1 cellular context compared by ENCODE assay signal in the genomic region with DNA sequence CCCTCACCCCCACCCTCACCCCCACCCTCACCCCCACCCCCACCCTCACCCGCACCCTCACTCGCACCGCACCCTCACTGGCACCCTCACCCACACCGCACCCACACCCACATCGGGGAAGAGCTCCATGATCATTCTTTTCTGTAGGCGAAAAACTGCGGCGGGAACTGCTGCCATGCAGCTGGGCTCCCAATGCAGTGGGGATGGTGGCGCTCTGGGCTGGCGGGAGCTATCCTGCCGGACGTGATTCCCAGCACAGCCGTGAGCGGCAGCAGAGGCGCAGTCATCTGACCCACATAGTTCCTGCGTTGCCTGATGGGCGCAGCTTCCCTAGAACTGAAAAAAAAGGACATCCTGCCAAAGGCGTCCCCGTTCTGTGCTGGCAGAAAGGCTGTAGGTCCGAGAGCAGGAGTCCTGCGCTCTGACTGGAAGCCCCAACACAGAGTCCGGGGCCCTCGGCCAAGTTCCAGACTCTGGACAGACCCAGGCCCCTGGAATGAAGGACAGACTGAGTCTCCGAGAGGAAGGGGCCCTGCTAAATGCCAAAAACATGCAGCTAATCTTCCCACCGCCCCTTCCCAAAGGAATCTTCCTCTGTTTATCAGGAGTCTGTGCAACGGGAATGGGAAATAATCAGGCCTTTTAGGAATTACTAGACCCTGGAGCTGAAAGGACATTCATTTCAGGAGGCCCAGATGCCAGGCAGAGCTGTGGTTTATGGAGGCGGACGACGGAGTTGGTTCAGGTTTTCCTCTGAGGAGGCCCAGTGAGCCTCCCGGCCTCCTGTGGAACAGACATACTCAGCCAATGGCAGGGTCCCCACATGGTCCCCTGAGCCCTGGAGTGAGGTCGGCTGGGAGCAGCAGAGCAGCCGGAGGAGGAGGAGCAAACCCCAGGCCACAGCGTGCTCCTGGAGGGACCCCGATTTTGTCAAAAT.
TF ChIP-seq lines count a peak whose summit lies in the region.

No MANE protein-coding gene starts in this region.

TF ChIP-seq in HepG2, 621 proteins besides CTCF, POLR2A, EP300 and RAD21 (continued from another document and continues in another):
- TF ChIP-seq, protein P1, sequence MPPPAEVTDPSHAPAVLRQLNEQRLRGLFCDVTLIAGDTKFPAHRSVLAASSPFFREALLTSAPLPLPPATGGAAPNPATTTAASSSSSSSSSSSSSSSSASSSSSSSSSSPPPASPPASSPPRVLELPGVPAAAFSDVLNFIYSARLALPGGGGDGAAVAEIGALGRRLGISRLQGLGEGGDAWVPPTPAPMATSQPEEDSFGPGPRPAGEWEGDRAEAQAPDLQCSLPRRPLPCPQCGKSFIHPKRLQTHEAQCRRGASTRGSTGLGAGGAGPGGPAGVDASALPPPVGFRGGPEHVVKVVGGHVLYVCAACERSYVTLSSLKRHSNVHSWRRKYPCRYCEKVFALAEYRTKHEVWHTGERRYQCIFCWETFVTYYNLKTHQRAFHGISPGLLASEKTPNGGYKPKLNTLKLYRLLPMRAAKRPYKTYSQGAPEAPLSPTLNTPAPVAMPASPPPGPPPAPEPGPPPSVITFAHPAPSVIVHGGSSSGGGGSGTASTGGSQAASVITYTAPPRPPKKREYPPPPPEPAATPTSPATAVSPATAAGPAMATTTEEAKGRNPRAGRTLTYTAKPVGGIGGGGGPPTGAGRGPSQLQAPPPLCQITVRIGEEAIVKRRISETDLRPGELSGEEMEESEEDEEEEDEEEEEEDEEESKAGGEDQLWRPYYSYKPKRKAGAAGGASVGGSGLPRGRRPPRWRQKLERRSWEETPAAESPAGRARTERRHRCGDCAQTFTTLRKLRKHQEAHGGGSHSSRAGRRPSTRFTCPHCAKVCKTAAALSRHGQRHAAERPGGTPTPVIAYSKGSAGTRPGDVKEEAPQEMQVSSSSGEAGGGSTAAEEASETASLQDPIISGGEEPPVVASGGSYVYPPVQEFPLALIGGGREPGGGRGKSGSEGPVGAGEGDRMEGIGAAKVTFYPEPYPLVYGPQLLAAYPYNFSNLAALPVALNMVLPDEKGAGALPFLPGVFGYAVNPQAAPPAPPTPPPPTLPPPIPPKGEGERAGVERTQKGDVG (CRISPR knock-in tag; IDR thresholded peaks at IDR 0.05; ENCODE audit: borderline replicate concordance): 0 out of 2 replicates have a peak, but pooled peaks have one; percentile 31
- TF ChIP-seq ZNF614 (CRISPR knock-in tag; IDR thresholded peaks at IDR 0.05; ENCODE audit: borderline replicate concordance) (peak; percentile 62; the same call in 1 of the 2 replicates), ESRRA (CRISPR knock-in tag; IDR thresholded peaks at IDR 0.05; ENCODE audit: low read depth) (no peak), TARDBP (CRISPR knock-in tag; IDR thresholded peaks at IDR 0.05) (no peak), ZZZ3 (CRISPR knock-in tag; IDR thresholded peaks at IDR 0.05; ENCODE audit: borderline replicate concordance) (peak; percentile 69; the same call in 1 of the 2 replicates), KLF11 (CRISPR knock-in tag; IDR thresholded peaks at IDR 0.05) (no peak; the same call in 1 of the 2 replicates), SOX5 (CRISPR knock-in tag; IDR thresholded peaks at IDR 0.05; ENCODE audit: borderline replicate concordance) (peak; percentile 70), ZNF234 (CRISPR knock-in tag; conservative IDR thresholded peaks at IDR 0.05) (no peak), ZNF557 (CRISPR knock-in tag; IDR thresholded peaks at IDR 0.05) (no peak), TMF1 (CRISPR knock-in tag; IDR thresholded peaks at IDR 0.05; ENCODE audit: low read depth) (no peak), ZNF292 (CRISPR knock-in tag; IDR thresholded peaks at IDR 0.05; ENCODE audit: borderline replicate concordance, low read depth) (peak; percentile 61; the same call in 1 of the 2 replicates), ZNF317 (CRISPR knock-in tag; IDR thresholded peaks at IDR 0.05) (no peak), MAF1 (CRISPR knock-in tag; IDR thresholded peaks at IDR 0.05; ENCODE audit: borderline replicate concordance) (no peak), ZNF775 (CRISPR knock-in tag; IDR thresholded peaks at IDR 0.05; ENCODE audit: borderline replicate concordance) (0 out of 2 replicates have a peak, but pooled peaks have one; percentile 52), FIP1L1 (IDR thresholded peaks at IDR 0.05; ENCODE audit: borderline replicate concordance, insufficient read depth, low read depth, low read length) (no peak), MTF1 (CRISPR knock-in tag; IDR thresholded peaks at IDR 0.05) (no peak), ZNF850 (CRISPR knock-in tag; conservative IDR thresholded peaks at IDR 0.05) (no peak), PITX1 (CRISPR knock-in tag; IDR thresholded peaks at IDR 0.05) (peak; percentile 70; the same call in 1 of the 2 replicates), ZNF383 (CRISPR knock-in tag; IDR thresholded peaks at IDR 0.05; ENCODE audit: borderline replicate concordance) (no peak), ZFP37 (CRISPR knock-in tag; IDR thresholded peaks at IDR 0.05; ENCODE audit: borderline replicate concordance) (no peak), ZNF20 (CRISPR knock-in tag; IDR thresholded peaks at IDR 0.05) (peak; percentile 70; the same call in 1 of the 2 replicates), ZSCAN9 (CRISPR knock-in tag; IDR thresholded peaks at IDR 0.05; ENCODE audit: borderline replicate concordance) (no peak), ZNF335 (CRISPR knock-in tag; IDR thresholded peaks at IDR 0.05) (no peak), ZNF33A (CRISPR knock-in tag; IDR thresholded peaks at IDR 0.05; ENCODE audit: borderline replicate concordance) (no peak), SAP130 (CRISPR knock-in tag; IDR thresholded peaks at IDR 0.05; ENCODE audit: low read depth) (peak; percentile 87), KLF13 (CRISPR knock-in tag; IDR thresholded peaks at IDR 0.05) (no peak), ZNF761 (CRISPR knock-in tag; conservative IDR thresholded peaks at IDR 0.05) (0 out of 2 replicates have a peak, but pooled peaks have one; percentile 16), STAG1 (CRISPR knock-in tag; IDR thresholded peaks at IDR 0.05) (peak; percentile 76), GABPA (IDR thresholded peaks at IDR 0.05; ENCODE audit: low read depth, low read length) (no peak), GABPA (CRISPR knock-in tag; IDR thresholded peaks at IDR 0.05; ENCODE audit: low read depth) (peak; percentile 48; the same call in 1 of the 2 replicates), ELF4 (CRISPR knock-in tag; IDR thresholded peaks at IDR 0.05; ENCODE audit: borderline replicate concordance) (no peak)
- TF ChIP-seq, protein P2, sequence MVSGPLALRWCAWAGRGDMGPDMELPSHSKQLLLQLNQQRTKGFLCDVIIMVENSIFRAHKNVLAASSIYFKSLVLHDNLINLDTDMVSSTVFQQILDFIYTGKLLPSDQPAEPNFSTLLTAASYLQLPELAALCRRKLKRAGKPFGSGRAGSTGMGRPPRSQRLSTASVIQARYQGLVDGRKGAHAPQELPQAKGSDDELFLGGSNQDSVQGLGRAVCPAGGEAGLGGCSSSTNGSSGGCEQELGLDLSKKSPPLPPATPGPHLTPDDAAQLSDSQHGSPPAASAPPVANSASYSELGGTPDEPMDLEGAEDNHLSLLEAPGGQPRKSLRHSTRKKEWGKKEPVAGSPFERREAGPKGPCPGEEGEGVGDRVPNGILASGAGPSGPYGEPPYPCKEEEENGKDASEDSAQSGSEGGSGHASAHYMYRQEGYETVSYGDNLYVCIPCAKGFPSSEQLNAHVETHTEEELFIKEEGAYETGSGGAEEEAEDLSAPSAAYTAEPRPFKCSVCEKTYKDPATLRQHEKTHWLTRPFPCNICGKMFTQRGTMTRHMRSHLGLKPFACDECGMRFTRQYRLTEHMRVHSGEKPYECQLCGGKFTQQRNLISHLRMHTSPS (CRISPR knock-in tag; IDR thresholded peaks at IDR 0.05; ENCODE audit: low read depth): peak; percentile 72; the same call in 1 of the 2 replicates
- TF ChIP-seq, protein P3, sequence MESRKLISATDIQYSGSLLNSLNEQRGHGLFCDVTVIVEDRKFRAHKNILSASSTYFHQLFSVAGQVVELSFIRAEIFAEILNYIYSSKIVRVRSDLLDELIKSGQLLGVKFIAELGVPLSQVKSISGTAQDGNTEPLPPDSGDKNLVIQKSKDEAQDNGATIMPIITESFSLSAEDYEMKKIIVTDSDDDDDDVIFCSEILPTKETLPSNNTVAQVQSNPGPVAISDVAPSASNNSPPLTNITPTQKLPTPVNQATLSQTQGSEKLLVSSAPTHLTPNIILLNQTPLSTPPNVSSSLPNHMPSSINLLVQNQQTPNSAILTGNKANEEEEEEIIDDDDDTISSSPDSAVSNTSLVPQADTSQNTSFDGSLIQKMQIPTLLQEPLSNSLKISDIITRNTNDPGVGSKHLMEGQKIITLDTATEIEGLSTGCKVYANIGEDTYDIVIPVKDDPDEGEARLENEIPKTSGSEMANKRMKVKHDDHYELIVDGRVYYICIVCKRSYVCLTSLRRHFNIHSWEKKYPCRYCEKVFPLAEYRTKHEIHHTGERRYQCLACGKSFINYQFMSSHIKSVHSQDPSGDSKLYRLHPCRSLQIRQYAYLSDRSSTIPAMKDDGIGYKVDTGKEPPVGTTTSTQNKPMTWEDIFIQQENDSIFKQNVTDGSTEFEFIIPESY (CRISPR knock-in tag; IDR thresholded peaks at IDR 0.05): peak; percentile 99
- TF ChIP-seq, protein P4, sequence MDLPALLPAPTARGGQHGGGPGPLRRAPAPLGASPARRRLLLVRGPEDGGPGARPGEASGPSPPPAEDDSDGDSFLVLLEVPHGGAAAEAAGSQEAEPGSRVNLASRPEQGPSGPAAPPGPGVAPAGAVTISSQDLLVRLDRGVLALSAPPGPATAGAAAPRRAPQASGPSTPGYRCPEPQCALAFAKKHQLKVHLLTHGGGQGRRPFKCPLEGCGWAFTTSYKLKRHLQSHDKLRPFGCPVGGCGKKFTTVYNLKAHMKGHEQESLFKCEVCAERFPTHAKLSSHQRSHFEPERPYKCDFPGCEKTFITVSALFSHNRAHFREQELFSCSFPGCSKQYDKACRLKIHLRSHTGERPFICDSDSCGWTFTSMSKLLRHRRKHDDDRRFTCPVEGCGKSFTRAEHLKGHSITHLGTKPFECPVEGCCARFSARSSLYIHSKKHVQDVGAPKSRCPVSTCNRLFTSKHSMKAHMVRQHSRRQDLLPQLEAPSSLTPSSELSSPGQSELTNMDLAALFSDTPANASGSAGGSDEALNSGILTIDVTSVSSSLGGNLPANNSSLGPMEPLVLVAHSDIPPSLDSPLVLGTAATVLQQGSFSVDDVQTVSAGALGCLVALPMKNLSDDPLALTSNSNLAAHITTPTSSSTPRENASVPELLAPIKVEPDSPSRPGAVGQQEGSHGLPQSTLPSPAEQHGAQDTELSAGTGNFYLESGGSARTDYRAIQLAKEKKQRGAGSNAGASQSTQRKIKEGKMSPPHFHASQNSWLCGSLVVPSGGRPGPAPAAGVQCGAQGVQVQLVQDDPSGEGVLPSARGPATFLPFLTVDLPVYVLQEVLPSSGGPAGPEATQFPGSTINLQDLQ (CRISPR knock-in tag; IDR thresholded peaks at IDR 0.05): no peak
- TF ChIP-seq, protein P5, sequence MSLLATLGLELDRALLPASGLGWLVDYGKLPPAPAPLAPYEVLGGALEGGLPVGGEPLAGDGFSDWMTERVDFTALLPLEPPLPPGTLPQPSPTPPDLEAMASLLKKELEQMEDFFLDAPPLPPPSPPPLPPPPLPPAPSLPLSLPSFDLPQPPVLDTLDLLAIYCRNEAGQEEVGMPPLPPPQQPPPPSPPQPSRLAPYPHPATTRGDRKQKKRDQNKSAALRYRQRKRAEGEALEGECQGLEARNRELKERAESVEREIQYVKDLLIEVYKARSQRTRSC (CRISPR knock-in tag; IDR thresholded peaks at IDR 0.05; ENCODE audit: low read depth): no peak
- TF ChIP-seq, protein P6, sequence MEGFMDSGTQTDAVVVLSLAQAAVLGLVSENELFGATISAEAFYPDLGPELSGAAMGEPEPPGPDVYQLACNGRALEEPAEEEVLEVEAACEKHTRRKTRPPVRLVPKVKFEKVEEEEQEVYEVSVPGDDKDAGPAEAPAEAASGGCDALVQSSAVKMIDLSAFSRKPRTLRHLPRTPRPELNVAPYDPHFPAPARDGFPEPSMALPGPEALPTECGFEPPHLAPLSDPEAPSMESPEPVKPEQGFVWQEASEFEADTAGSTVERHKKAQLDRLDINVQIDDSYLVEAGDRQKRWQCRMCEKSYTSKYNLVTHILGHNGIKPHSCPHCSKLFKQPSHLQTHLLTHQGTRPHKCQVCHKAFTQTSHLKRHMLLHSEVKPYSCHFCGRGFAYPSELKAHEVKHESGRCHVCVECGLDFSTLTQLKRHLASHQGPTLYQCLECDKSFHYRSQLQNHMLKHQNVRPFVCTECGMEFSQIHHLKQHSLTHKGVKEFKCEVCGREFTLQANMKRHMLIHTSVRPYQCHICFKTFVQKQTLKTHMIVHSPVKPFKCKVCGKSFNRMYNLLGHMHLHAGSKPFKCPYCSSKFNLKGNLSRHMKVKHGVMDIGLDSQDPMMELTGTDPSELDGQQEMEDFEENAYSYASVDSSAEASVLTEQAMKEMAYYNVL (CRISPR knock-in tag; IDR thresholded peaks at IDR 0.05; ENCODE audit: borderline replicate concordance): no peak
- TF ChIP-seq, protein P7, sequence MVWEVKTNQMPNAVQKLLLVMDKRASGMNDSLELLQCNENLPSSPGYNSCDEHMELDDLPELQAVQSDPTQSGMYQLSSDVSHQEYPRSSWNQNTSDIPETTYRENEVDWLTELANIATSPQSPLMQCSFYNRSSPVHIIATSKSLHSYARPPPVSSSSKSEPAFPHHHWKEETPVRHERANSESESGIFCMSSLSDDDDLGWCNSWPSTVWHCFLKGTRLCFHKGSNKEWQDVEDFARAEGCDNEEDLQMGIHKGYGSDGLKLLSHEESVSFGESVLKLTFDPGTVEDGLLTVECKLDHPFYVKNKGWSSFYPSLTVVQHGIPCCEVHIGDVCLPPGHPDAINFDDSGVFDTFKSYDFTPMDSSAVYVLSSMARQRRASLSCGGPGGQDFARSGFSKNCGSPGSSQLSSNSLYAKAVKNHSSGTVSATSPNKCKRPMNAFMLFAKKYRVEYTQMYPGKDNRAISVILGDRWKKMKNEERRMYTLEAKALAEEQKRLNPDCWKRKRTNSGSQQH (CRISPR knock-in tag; IDR thresholded peaks at IDR 0.05; ENCODE audit: low read depth): no peak
- TF ChIP-seq, protein P8, sequence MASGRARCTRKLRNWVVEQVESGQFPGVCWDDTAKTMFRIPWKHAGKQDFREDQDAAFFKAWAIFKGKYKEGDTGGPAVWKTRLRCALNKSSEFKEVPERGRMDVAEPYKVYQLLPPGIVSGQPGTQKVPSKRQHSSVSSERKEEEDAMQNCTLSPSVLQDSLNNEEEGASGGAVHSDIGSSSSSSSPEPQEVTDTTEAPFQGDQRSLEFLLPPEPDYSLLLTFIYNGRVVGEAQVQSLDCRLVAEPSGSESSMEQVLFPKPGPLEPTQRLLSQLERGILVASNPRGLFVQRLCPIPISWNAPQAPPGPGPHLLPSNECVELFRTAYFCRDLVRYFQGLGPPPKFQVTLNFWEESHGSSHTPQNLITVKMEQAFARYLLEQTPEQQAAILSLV (CRISPR knock-in tag; IDR thresholded peaks at IDR 0.05; ENCODE audit: borderline replicate concordance): no peak
- TF ChIP-seq, protein P9, sequence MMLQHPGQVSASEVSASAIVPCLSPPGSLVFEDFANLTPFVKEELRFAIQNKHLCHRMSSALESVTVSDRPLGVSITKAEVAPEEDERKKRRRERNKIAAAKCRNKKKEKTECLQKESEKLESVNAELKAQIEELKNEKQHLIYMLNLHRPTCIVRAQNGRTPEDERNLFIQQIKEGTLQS (CRISPR knock-in tag; IDR thresholded peaks at IDR 0.05): peak; percentile 58
